ENCODE assay signal across 9 cellular contexts in genomic region chr3:158602227-158602626, GRCh38. TPM values are rescaled to one million over a fixed set of nuclear protein-coding genes. Genes with fewer than 3 reads are reported as not detected.
"Had no signal": no experiment of that assay in that cellular context is flagged by ENCODE, and none has a peak within 500 bp of the region (broad histone marks: within the 10 kb centered on the region; RNA-seq: fewer than 3 reads in every experiment).

No MANE protein-coding gene starts in this region.

- H3K4me2 ChIP-seq: GM23338 had no signal

- H3K27ac ChIP-seq: HL-60 had no signal

- H3K27me3 Mint-ChIP-seq: IgD-negative memory B cell had no signal

- H3K4me3 ChIP-seq: GM23338 had no signal

- DNase-seq: H9, HCEC 1CT, KG1 had no signal

- H2AFZ ChIP-seq: GM23338 had no signal

- H3K4me3 Mint-ChIP-seq: GM23338, H9, IgD-negative memory B cell had no signal

- FAIRE-seq: H1, H54, HepG2 had no signal

- ATAC-seq: GM23338, HepG2 had no signal

- H3K4me1 Mint-ChIP-seq: IgD-negative memory B cell had no signal

- H3K27ac Mint-ChIP-seq: GM23338, H9, IgD-negative memory B cell had no signal

- H3K9me3 Mint-ChIP-seq: GM23338, H9, IgD-negative memory B cell had no signal

RNA-seq across cellular contexts. Expression of gene MLF1, which starts 31.2 kb away (rescaled TPM):
- polyA plus RNA-seq: IgD-negative memory B cell had no signal
